14 cellular contexts compared by ENCODE assay signal in the genomic region with DNA sequence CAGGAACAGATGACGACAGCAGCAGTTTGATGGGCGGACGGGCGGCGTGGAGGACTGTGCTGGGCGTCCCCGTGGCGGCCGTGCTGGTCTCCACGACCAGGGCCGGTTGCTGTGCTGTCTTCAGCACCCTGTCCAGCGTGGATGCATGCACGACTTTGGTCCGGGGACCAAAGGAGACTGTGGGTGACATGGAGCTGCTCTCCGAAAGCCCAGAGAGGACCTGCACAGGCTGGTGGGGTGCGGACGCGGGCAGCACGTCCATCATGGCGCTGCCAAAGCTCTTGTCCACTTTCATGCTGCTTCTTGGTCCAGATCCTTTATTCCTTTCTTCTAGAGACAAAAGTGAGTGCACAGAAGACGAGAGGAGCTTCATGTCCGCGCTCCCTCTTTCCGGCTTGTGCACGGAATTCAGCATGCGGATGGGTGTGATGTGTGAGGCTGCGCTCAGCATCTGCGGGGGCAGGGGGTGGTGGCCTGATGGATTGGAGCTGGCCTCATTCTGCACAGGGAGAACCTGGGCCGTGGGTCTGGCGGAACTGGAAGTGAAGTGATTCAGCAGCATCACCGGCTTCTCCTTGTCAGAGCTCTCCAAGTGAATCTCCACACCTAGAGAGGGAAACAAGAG.
"Had no signal": no experiment of that assay in that cellular context is flagged by ENCODE, and none has a peak within 500 bp of the region (broad histone marks: within the 10 kb centered on the region; RNA-seq: fewer than 3 reads in every experiment).

No MANE protein-coding gene starts in this region.

- H3K9me3 Mint-ChIP-seq: natural killer cell treated with Interleukin-12 subunit alpha and Interleukin-12 subunit beta and Interleukin-15 and Interleukin-18, amount 100 ng/mL, for 72 hours; stimulated activated effector memory CD8-positive, alpha-beta T cell treated with anti-CD3 and anti-CD28 coated beads, Interleukin-12 subunit alpha, Interleukin-12 subunit beta, amount 100 ng/mL, for 72 hours had no signal

- H3K4me3 Mint-ChIP-seq: natural killer cell treated with Interleukin-12 subunit alpha and Interleukin-12 subunit beta and Interleukin-15 and Interleukin-18, amount 100 ng/mL, for 72 hours; stimulated activated effector memory CD8-positive, alpha-beta T cell treated with anti-CD3 and anti-CD28 coated beads, Interleukin-12 subunit alpha, Interleukin-12 subunit beta, amount 100 ng/mL, for 72 hours had no signal

- ATAC-seq: esophagus mucosa; stimulated activated effector memory CD8-positive, alpha-beta T cell treated with anti-CD3 and anti-CD28 coated beads, Interleukin-12 subunit alpha, Interleukin-12 subunit beta, amount 100 ng/mL, for 72 hours; stimulated activated naive CD8-positive, alpha-beta T cell treated with anti-CD3 and anti-CD28 coated beads, Interleukin-15, Interleukin-2, amounts not matched to agents 100 U/mL and 50 U/mL, for 24 hours had no signal

- H3K27me3 ChIP-seq: heart right ventricle, right atrium auricular region, testis, tibial nerve had no signal

- H3K36me3 Mint-ChIP-seq: natural killer cell treated with Interleukin-12 subunit alpha and Interleukin-12 subunit beta and Interleukin-15 and Interleukin-18, amount 100 ng/mL, for 72 hours had no signal

- H3K27me3 Mint-ChIP-seq: natural killer cell treated with Interleukin-12 subunit alpha and Interleukin-12 subunit beta and Interleukin-15 and Interleukin-18, amount 100 ng/mL, for 72 hours had no signal

- H3K4me3 ChIP-seq: coronary artery, heart right ventricle, right atrium auricular region, testis, tibial nerve had no signal

- H3K27ac Mint-ChIP-seq: natural killer cell treated with Interleukin-12 subunit alpha and Interleukin-12 subunit beta and Interleukin-15 and Interleukin-18, amount 100 ng/mL, for 72 hours had no signal

- H3K4me1 ChIP-seq: right atrium auricular region, testis, tibial nerve had no signal

- H3K27ac ChIP-seq: coronary artery, heart right ventricle, right atrium auricular region, testis, tibial nerve had no signal

- H3K9me3 ChIP-seq: heart right ventricle, right atrium auricular region, testis, tibial nerve had no signal

- DNase-seq: effector CD4-positive, alpha-beta T cell; heart right ventricle; kidney glomerular epithelial cell; small intestine; stimulated activated CD4-positive, alpha-beta T cell treated with anti-CD3 and anti-CD28 coated beads, Interleukin-4, amount 100 ng/mL, for 1 hour; stimulated activated CD8-positive, alpha-beta memory T cell treated with anti-CD3 and anti-CD28 coated beads, Interleukin-4, amount 100 ng/mL, for 48 hours; stimulated activated naive CD8-positive, alpha-beta T cell treated with anti-CD3 and anti-CD28 coated beads, Interleukin-15, Interleukin-2, amounts not matched to agents 100 U/mL and 50 U/mL, for 24 hours; testis had no signal
